10 cellular contexts compared by ENCODE assay signal in the genomic region with DNA sequence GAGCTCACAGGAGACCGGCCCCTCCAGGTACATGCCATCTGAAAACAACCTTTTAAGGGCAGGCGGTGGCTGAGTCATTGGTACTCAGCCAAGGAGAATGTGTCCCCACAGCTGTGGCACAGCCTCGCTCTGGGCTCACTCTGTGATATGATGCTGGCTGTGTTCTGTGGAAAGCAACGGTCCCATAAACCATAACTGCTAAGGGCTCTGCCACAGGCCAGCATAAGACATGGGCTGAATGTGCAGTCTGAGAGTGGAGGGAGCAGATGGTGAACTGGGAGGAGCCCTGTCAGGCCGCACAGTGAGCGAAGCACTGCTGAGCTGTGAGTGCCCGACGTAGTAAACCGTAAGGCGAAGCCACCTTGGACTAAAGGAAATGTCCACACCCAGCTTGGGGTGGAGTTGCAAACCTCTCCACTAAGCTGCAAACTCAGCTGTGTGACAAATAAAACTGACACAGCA.
DNase-seq lines count a peak whose midpoint lies in the region; ATAC-seq, FAIRE-seq and TF ChIP-seq lines count a peak whose summit lies in the region.
"Had no signal": no experiment of that assay in that cellular context is flagged by ENCODE, and none has a peak within 500 bp of the region (broad histone marks: within the 10 kb centered on the region; RNA-seq: fewer than 3 reads in every experiment).

No MANE protein-coding gene starts in this region.

- H3K9me2 ChIP-seq in PC-9 (ENCODE audit: insufficient read depth) (no peaks in the 10 kb centered on the region), hepatocyte (replicated peaks; ENCODE audit: insufficient read depth) (no peaks in the 10 kb centered on the region)

- H4K20me1 ChIP-seq in PC-9 (ENCODE audit: insufficient read depth) = no peaks in the 10 kb centered on the region
- no peaks in the 10 kb centered on the region for H4K20me1 ChIP-seq in hepatocyte (ENCODE audit: insufficient read depth, poor library complexity, severe bottlenecking)

- POLR2A ChIA-PET in PC-9 (lab: Charles Lee; ENCODE audit: unreplicated experiment) = no interaction called here

- peak overlapping the region; percentile 74 for H3K4me2 ChIP-seq in PC-9
- H3K4me2 ChIP-seq in hepatocyte = no peak overlapping the region

- ATAC-seq in heart left ventricle (peak; percentile 69 to 87 (median 76)), HG03025 (IDR thresholded peaks at IDR 0.05; ENCODE audit: low FRiP score, unreplicated experiment) (no peak), HG03045 (IDR thresholded peaks at IDR 0.05; ENCODE audit: unreplicated experiment) (no peak), GM21737 (IDR thresholded peaks at IDR 0.05; ENCODE audit: unreplicated experiment) (no peak)

- H3K9me3 ChIP-seq in heart left ventricle (no peaks in the 10 kb centered on the region), right atrium auricular region (no peaks in the 10 kb centered on the region), PC-9 (ENCODE audit: insufficient read depth, low read depth) (no peaks in the 10 kb centered on the region), hepatocyte (ENCODE audit: low read depth) (no peaks in the 10 kb centered on the region)
- H3K9me3 ChIP-seq: BE2C had no signal

- H3K4me3 ChIP-seq in heart left ventricle (no peak overlapping the region), right atrium auricular region (no peak overlapping the region), PC-9 (peak overlapping the region; percentile 35; the same call in 1 of the 2 replicates), hepatocyte (no peak overlapping the region)

- peaks cover 0 to 10% (median 3%) of the 10 kb centered on the region in 9 donors for H3K27me3 ChIP-seq in heart left ventricle
- H3K27me3 ChIP-seq in right atrium auricular region = no peaks in the 10 kb centered on the region
- 0 out of 2 replicates have a peak, but pooled peaks cover under 1% of the 10 kb centered on the region for H3K27me3 ChIP-seq in PC-9 (ENCODE audit: insufficient read depth, low read depth)
- no peaks in the 10 kb centered on the region for H3K27me3 ChIP-seq in hepatocyte

- H3K4me1 ChIP-seq in heart left ventricle (no peaks in the 10 kb centered on the region), right atrium auricular region (no peaks in the 10 kb centered on the region), PC-9 (replicated peaks; ENCODE audit: insufficient read depth) (peaks cover 12% of the 10 kb centered on the region), hepatocyte (ENCODE audit: insufficient read depth) (no peaks in the 10 kb centered on the region)
- H3K4me1 ChIP-seq: BE2C had no signal

- no peak for TF ChIP-seq POLR2A in heart left ventricle (IDR thresholded peaks at IDR 0.05)
- no peak for TF ChIP-seq POLR2A in H54 (IDR thresholded peaks at IDR 0.05; ENCODE audit: low read depth, low read length)

- TF ChIP-seq CTCF in heart left ventricle (IDR thresholded peaks at IDR 0.05) (no peak), right atrium auricular region (IDR thresholded peaks at IDR 0.05) (no peak), PC-9 (conservative IDR thresholded peaks at IDR 0.05) (no peak), hepatocyte (IDR thresholded peaks at IDR 0.05; ENCODE audit: poor library complexity) (no peak)

- H3K27ac ChIP-seq in heart left ventricle (no peak overlapping the region), right atrium auricular region (no peak overlapping the region), PC-9 (no peak overlapping the region), hepatocyte (no peak overlapping the region)

- peaks cover 13% of the 10 kb centered on the region; the same call in 1 of the 2 replicates for H3F3A ChIP-seq in PC-9 (ENCODE audit: insufficient read depth, low read depth)

- no peaks in the 10 kb centered on the region for H3K79me2 ChIP-seq in PC-9 (ENCODE audit: low read depth)
- no peaks in the 10 kb centered on the region for H3K79me2 ChIP-seq in hepatocyte

- no peak for FAIRE-seq in H54 (lab: Jason Lieb, UNC)

- H3K36me3 ChIP-seq in heart left ventricle = no peaks in the 10 kb centered on the region
- no peaks in the 10 kb centered on the region for H3K36me3 ChIP-seq in right atrium auricular region
- no peaks in the 10 kb centered on the region for H3K36me3 ChIP-seq in PC-9 (ENCODE audit: low read depth)
- H3K36me3 ChIP-seq in hepatocyte (replicated peaks; ENCODE audit: insufficient read depth, low read depth) = no peaks in the 10 kb centered on the region
- H3K36me3 ChIP-seq: BE2C had no signal

- WGBS in heart left ventricle, 4 donors = 47 to 62% (median 53%) methylated on average over 7 to 10 of the region's 10 CpGs
- 77% methylated on average over 10 of the region's 10 CpGs for WGBS in hepatocyte (ENCODE audit: low lambda C conversion rate, missing lambda C conversion rate)

- BruUV-seq in PC-9 (replicated peaks; lab: Mats Ljungman, UMichigan) = no TSS peak

- CTCF ChIA-PET in PC-9 (lab: Charles Lee) = no interaction called here

- intact Hi-C loops in heart left ventricle (cut with DNase I) = loop anchor here in 1 of 10 donors (10.0 kb wide), 1 partner anchor 713 kb away; no protein-coding TSS in a partner anchor
- intact Hi-C loops in PC-9 (cut with micrococcal nuclease; ENCODE audit: unreplicated experiment) = no loop called here

- DNase-seq in heart left ventricle (no peak), right atrium auricular region (ENCODE audit: low spot score) (no peak), PC-9 (peak in 1 of 2 experiments; percentile 81), hepatocyte (ENCODE audit: low spot score) (peak; percentile 39), H54 (ENCODE audit: insufficient read length, low spot score) (no peak)
- DNase-seq: BE2C, NCI-H526 treated with DMSO at 0.1 percent for 48 hours had no signal

- peak overlapping the region; percentile 74 for H2AFZ ChIP-seq in PC-9
- no peak overlapping the region for H2AFZ ChIP-seq in hepatocyte

Comparison
In these comparisons a context has a peak if more than half of its experiments do, and no peak if none do; other contexts are left out.
1. ATAC-seq: peak in heart left ventricle (4 of 4); none in HG03025 (single experiment), HG03045 (single experiment) and GM21737 (single experiment).